Comparison of ENCODE assay signal across 25 cellular contexts in the genomic region with DNA sequence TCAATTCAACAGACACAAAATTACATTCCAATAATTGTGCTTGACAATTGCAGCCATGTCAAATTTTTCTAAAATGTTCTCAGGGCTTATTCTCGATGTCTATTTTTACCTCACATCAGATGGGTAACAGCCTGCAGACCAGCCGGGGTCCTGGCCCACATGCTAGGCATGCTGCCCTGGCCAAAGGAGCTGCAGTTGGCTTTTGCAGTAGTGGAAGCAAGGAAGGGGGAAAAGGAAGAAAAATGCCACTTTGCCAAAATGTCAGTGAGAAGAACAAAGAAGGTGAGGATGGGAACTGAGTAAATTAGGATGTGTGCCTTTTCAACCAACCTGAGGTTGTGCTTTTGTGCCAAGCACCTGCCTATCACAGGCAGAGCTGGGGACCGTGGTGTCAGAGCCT.
"Had no signal": no experiment of that assay in that cellular context is flagged by ENCODE, and none has a peak within 500 bp of the region (broad histone marks: within the 10 kb centered on the region; RNA-seq: fewer than 3 reads in every experiment).

No MANE protein-coding gene starts in this region.

- DNase-seq: colonic mucosa; cortex of kidney; effector CD8-positive, alpha-beta T cell; effector memory CD8-positive, alpha-beta T cell; endodermal cell; erythroblast; foreskin fibroblast; foreskin melanocyte; gastrocnemius medialis; glutamatergic neuron; head of caudate nucleus; heart right ventricle; hippocampal formation; left cardiac atrium; left ventricle myocardium superior; lower lobe of right lung; mesenchymal stem cell; mucosa of descending colon; naive B cell; naive thymus-derived CD8-positive, alpha-beta T cell had no signal

- ATAC-seq: effector memory CD8-positive, alpha-beta T cell; esophagus mucosa; gastrocnemius medialis; heart right ventricle; left cardiac atrium; left lung; left ventricle myocardium superior; lower lobe of right lung; mucosa of descending colon; naive thymus-derived CD8-positive, alpha-beta T cell had no signal

- H3K36me3 ChIP-seq: colonic mucosa, gastrocnemius medialis, heart right ventricle, left lung, lower lobe of right lung had no signal

- H3K4me1 Mint-ChIP-seq: naive B cell; naive thymus-derived CD8-positive, alpha-beta T cell had no signal

- H3K27me3 ChIP-seq: colonic mucosa had no signal

- H3K9me3 ChIP-seq: colonic mucosa, gastrocnemius medialis, heart right ventricle, left lung, lower lobe of right lung, mucosa of descending colon had no signal

- H3K4me3 ChIP-seq: colonic mucosa, gastrocnemius medialis, heart right ventricle, left lung, lower lobe of right lung, mucosa of descending colon had no signal

- H3K36me3 Mint-ChIP-seq: mesothelial cell of epicardium; naive B cell; naive thymus-derived CD8-positive, alpha-beta T cell had no signal

- H3K4me1 ChIP-seq: colonic mucosa, gastrocnemius medialis, heart right ventricle, left lung, lower lobe of right lung had no signal

- H3K9me3 Mint-ChIP-seq: dendritic cell treated with granulocyte-macrophage colony-stimulating factor and Interleukin-4, amounts not matched to agents 40 ng/mL and 50 ng/mL, for 4 days; effector memory CD8-positive, alpha-beta T cell; endodermal cell; naive thymus-derived CD8-positive, alpha-beta T cell had no signal

- H3K27ac Mint-ChIP-seq: dendritic cell treated with granulocyte-macrophage colony-stimulating factor and Interleukin-4, amounts not matched to agents 40 ng/mL and 50 ng/mL, for 4 days; effector memory CD8-positive, alpha-beta T cell; endodermal cell; mesothelial cell of epicardium; naive B cell; naive thymus-derived CD8-positive, alpha-beta T cell had no signal

- H3K4me3 Mint-ChIP-seq: dendritic cell treated with granulocyte-macrophage colony-stimulating factor and Interleukin-4, amounts not matched to agents 40 ng/mL and 50 ng/mL, for 4 days; effector memory CD8-positive, alpha-beta T cell; endodermal cell; mesothelial cell of epicardium; naive B cell; naive thymus-derived CD8-positive, alpha-beta T cell had no signal

- H3K27ac ChIP-seq: colonic mucosa, epithelial cell of prostate, gastrocnemius medialis, heart right ventricle, left lung, lower lobe of right lung had no signal
